In genomic region chr19:9828551-9829063, GRCh38 we compare ENCODE assay signal across 8 cellular contexts. TPM values are rescaled to one million over a fixed set of nuclear protein-coding genes. Genes with fewer than 3 reads are reported as not detected.
DNase-seq lines count a peak whose midpoint lies in the region; ATAC-seq and TF ChIP-seq lines count a peak whose summit lies in the region.

No MANE protein-coding gene starts in this region.

- H3K9me3 ChIP-seq in AG04450 (ENCODE audit: control insufficient read depth, insufficient read depth, low read length) (no peaks in the 10 kb centered on the region; the same call in 1 of the 2 replicates), KOPT-K1 (ENCODE audit: insufficient read depth, low read length, poor library complexity, severe bottlenecking) (no peaks in the 10 kb centered on the region), muscle layer of duodenum (ENCODE audit: control insufficient read depth in 1 of 2, low read length in 2 of 2) (no peaks in the 10 kb centered on the region)

- POLR2A ChIA-PET in AG04450 (lab: Yijun Ruan, JAX): interaction anchor here (1.6 kb wide), 1 partner anchor 10 kb away, joined by 8 read pairs; the partner anchor contains the start of gene FBXL12

- peaks cover 23% of the 10 kb centered on the region for H3K36me3 ChIP-seq in KOPT-K1 (ENCODE audit: insufficient read depth, low read length)
- peaks cover 0 to 4% of the 10 kb centered on the region in 2 donors for H3K36me3 ChIP-seq in muscle layer of duodenum (ENCODE audit: control insufficient read depth in 1 of 2, insufficient read depth in 2 of 2, low read length in 2 of 2)

- DNase-seq in AG04450 (ENCODE audit: low read depth, low spot score): no peak
- no peak for DNase-seq in cardiac fibroblast (ENCODE audit: low read depth in 2 of 2)
- DNase-seq in DMS79 (lab: John Stamatoyannopoulos, UW): no peak
- no peak for DNase-seq in effector CD8-positive, alpha-beta T cell (lab: John Stamatoyannopoulos, UW)

- H3K27ac ChIP-seq in AG04450 (ENCODE audit: low read depth, low read length) (peak overlapping the region; percentile 11), KOPT-K1 (ENCODE audit: low read depth, low read length, poor library complexity, severe bottlenecking) (peak overlapping the region; percentile 74), muscle layer of duodenum (ENCODE audit: low read length) (peak overlapping the region; percentile 80)

- CTCF ChIA-PET in AG04450 (lab: Charles Lee): interaction anchor here (0.6 to 2.8 kb wide), 4 partner anchors 11 to 1553 kb away, joined by 3 to 7 read pairs (median 3); no protein-coding TSS in a partner anchor

- TF ChIP-seq CTCF in AG04450 (IDR thresholded peaks at IDR 0.05; ENCODE audit: low read depth, low read length): no peak
- TF ChIP-seq CTCF in cardiac fibroblast (IDR thresholded peaks at IDR 0.05; ENCODE audit: low read depth, low read length): no peak

- peak overlapping the region; percentile 95 for H3K4me3 ChIP-seq in AG04450 (ENCODE audit: low read depth, low read length)
- H3K4me3 ChIP-seq in cardiac fibroblast (replicated peaks in 1 of 2; ENCODE audit: low read depth in 2 of 2, low read length in 2 of 2): peak overlapping the region; percentile 94
- peak overlapping the region; percentile 91 to 100 for H3K4me3 ChIP-seq in muscle layer of duodenum (ENCODE audit: low read depth in 1 of 2, low read length in 2 of 2)

- ATAC-seq in GM19463 (IDR thresholded peaks at IDR 0.05; ENCODE audit: unreplicated experiment): no peak
- no peak for ATAC-seq in HG03565 (IDR thresholded peaks at IDR 0.05; ENCODE audit: unreplicated experiment)

- peaks cover 5 to 23% of the 10 kb centered on the region in 2 donors for H3K4me1 ChIP-seq in muscle layer of duodenum (ENCODE audit: control insufficient read depth in 1 of 2, insufficient read depth in 2 of 2, low read length in 2 of 2)

- H3K27me3 ChIP-seq in AG04450 (ENCODE audit: control insufficient read depth, insufficient read depth, low read length): no peaks in the 10 kb centered on the region
- no peaks in the 10 kb centered on the region for H3K27me3 ChIP-seq in muscle layer of duodenum (ENCODE audit: low read depth, low read length)

RNA-seq across cellular contexts. Expression of gene UBL5, which starts 0.9 kb away (rescaled TPM):
- polyA plus RNA-seq in AG04450 (2011; rRNA removed): 591 and 734 TPM in 2 replicates
- polyA minus RNA-seq in AG04450 (2011; rRNA and poly(A)+ RNA removed): 75.3 and 86.5 TPM in 2 replicates

RNA-seq across cellular contexts. Expression of gene PIN1, which starts 6.5 kb away (rescaled TPM):
- 33.6 and 42.7 TPM in 2 replicates for polyA plus RNA-seq in AG04450 (2011; rRNA removed)
- 13.5 and 19.1 TPM in 2 replicates for polyA minus RNA-seq in AG04450 (2011; rRNA and poly(A)+ RNA removed)

RNA-seq across cellular contexts. Expression of gene FBXL12, which starts 9.7 kb away (rescaled TPM):
- 23.6 and 28.6 TPM in 2 replicates for polyA plus RNA-seq in AG04450 (2011; rRNA removed)
- 9.6 and 13.5 TPM in 2 replicates for polyA minus RNA-seq in AG04450 (2011; rRNA and poly(A)+ RNA removed)

Comparison
In these comparisons a context has a peak if more than half of its experiments do, and no peak if none do; other contexts are left out.
1. H3K27ac ChIP-seq: peak in every context shown above with its lines; median percentile 80 in muscle layer of duodenum; 74 in KOPT-K1; 11 in AG04450.